In the genomic region with DNA sequence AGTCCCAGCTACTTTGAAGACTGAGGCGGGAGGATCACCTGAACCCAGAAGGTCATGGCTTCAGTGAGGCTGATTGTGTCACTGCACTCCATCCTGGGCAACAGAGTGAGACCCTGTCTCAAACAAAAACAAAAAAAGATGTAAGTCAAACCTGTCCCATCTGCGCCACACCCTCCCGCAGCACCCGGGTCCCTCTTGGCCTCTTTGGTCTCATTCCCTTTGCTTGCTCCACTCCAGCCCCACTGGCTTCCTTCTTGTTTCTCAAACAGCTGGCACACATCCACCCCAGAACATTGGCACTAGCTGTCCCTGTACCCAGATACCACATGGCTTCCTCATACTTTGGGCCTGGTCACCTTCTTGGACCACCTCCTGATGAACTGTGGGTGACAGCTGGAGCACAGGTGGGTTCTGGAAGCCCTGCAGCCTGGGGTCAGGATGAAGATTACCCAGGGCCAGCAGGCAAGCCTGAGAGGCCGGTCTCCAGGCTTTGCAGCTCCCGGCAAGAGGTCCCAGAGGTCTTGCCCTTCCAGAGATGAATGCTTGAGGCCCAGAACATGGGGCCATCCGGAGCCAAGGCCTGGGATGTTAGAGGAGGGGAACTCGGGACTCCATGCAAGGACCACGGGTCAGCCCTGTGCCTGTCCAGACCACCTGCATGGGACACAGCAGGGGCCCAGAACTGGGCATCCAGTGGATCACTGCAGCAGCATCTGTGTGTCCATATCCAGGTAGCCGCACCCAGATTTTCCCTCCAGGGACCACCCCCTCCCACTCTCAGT, we compare ENCODE assay signal across 22 cellular contexts. TPM values are rescaled to one million over a fixed set of nuclear protein-coding genes. Genes with fewer than 3 reads are reported as not detected.
DNase-seq lines count a peak whose midpoint lies in the region; ATAC-seq, FAIRE-seq and TF ChIP-seq lines count a peak whose summit lies in the region.
"Had no signal": no experiment of that assay in that cellular context is flagged by ENCODE, and none has a peak within 500 bp of the region (broad histone marks: within the 10 kb centered on the region; RNA-seq: fewer than 3 reads in every experiment).

No MANE protein-coding gene starts in this region.

- FAIRE-seq in HepG2 (lab: Jason Lieb, UNC) = no peak
- FAIRE-seq: G401.6, GM12892, RCC 7860 had no signal

- ATAC-seq in HepG2 = no peak

- CTCF ChIA-PET in PC-9 (lab: Charles Lee) (interaction anchor here (0.6 kb wide), 1 partner anchor 439 kb away, joined by 3 read pairs; no protein-coding TSS in a partner anchor), HepG2 (lab: Yijun Ruan, JAX; ENCODE audit: low intra/inter-chr PET ratio, low total read pairs) (no interaction called here), mammary epithelial cell (lab: Charles Lee; ENCODE audit: low non-redundant PET) (no interaction called here)

- dilution Hi-C loops in mammary epithelial cell (cut with HindIII; ENCODE audit: low sequenced_read_pairs) = no loop called here

- in situ Hi-C loops in HepG2 (cut with HindIII; ENCODE audit: extremely low pct_ligation_motif_present, low pct_unique_long_range_greater_than_20kb) (no loop called here), mammary epithelial cell (cut with MboI; ENCODE audit: low sequenced_read_pairs in 2 of 2) (no loop called here)

- H3K36me3 ChIP-seq in PC-9 (ENCODE audit: low read depth) (0 out of 2 replicates have a peak, but pooled peaks cover 3% of the 10 kb centered on the region), HepG2 (replicated peaks in 1 of 2; ENCODE audit: control insufficient read depth in 1 of 2, insufficient read depth in 2 of 2, low read length in 2 of 2) (0 out of 5 replicates have a peak, but pooled peaks cover 0 to 1% of the 10 kb centered on the region in 2 experiments), testis (ENCODE audit: low read depth, missing control alignments) (no peaks in the 10 kb centered on the region), mammary epithelial cell (ENCODE audit: insufficient read depth, low read length) (no peaks in the 10 kb centered on the region)

- BruUV-seq in PC-9 (replicated peaks; lab: Mats Ljungman, UMichigan) (no TSS peak), HepG2 (replicated peaks; lab: Mats Ljungman, UMichigan) (no TSS peak), mammary epithelial cell (replicated peaks; lab: Mats Ljungman, UMichigan) (no TSS peak)

- no peaks in the 10 kb centered on the region for H4K20me1 ChIP-seq in PC-9 (ENCODE audit: insufficient read depth)
- H4K20me1 ChIP-seq in HepG2 (ENCODE audit: insufficient read depth, low read length) = no peaks in the 10 kb centered on the region
- H4K20me1 ChIP-seq in mammary epithelial cell (ENCODE audit: insufficient read depth, low read length) = no peaks in the 10 kb centered on the region

- intact Hi-C loops in PC-9 (cut with micrococcal nuclease; ENCODE audit: unreplicated experiment) (no loop called here), HepG2 (cut with micrococcal nuclease; ENCODE audit: unreplicated experiment) (no loop called here), testis (cut with DNase I; ENCODE audit: low total_unique reads) (no loop called here), mammary epithelial cell (cut with micrococcal nuclease) (no loop called here)

- H3K9ac ChIP-seq in HepG2 (ENCODE audit: insufficient read depth, low read depth, low read length) (no peak overlapping the region), mammary epithelial cell (ENCODE audit: insufficient read depth, low read length) (no peak overlapping the region)

- H3K9me3 ChIP-seq in PC-9 (ENCODE audit: insufficient read depth, low read depth) (0 out of 2 replicates have a peak, but pooled peaks cover 3% of the 10 kb centered on the region), HepG2 (ENCODE audit: low read length) (no peaks in the 10 kb centered on the region), testis (no peaks in the 10 kb centered on the region), mammary epithelial cell (replicated peaks; ENCODE audit: insufficient read depth, low read length) (no peaks in the 10 kb centered on the region)

- H3K27me3 ChIP-seq in PC-9 (ENCODE audit: insufficient read depth, low read depth) (no peaks in the 10 kb centered on the region), HepG2 (ENCODE audit: control insufficient read depth in 1 of 2, insufficient read depth in 2 of 2, low read length in 2 of 2) (no peaks in the 10 kb centered on the region), testis (no peaks in the 10 kb centered on the region), mammary epithelial cell (ENCODE audit: insufficient read depth, low read length) (no peaks in the 10 kb centered on the region)

- H3K9me2 ChIP-seq in PC-9 (ENCODE audit: insufficient read depth) = no peaks in the 10 kb centered on the region

- TF ChIP-seq CTCF in PC-9 (conservative IDR thresholded peaks at IDR 0.05) (no peak), HepG2 (CRISPR knock-in tag; IDR thresholded peaks at IDR 0.05) (no peak), testis (IDR thresholded peaks at IDR 0.05) (no peak), mammary epithelial cell (conservative IDR thresholded peaks at IDR 0.05 in 1 of 2, IDR thresholded peaks at IDR 0.05 in 1 of 2; ENCODE audit: extremely low read depth in 1 of 2, insufficient read depth in 1 of 2, low read depth in 1 of 2, low read length in 2 of 2) (no peak)

- peaks cover 7% of the 10 kb centered on the region; the same call in 1 of the 2 replicates for H3F3A ChIP-seq in PC-9 (ENCODE audit: insufficient read depth, low read depth)

- TF ChIP-seq POLR2A in HepG2 (IDR thresholded peaks at IDR 0.05; ENCODE audit: insufficient read depth in 1 of 2, low read depth in 2 of 2, low read length in 2 of 2) (no peak), testis (IDR thresholded peaks at IDR 0.05) (no peak)

- H3K4me1 ChIP-seq in PC-9 (replicated peaks; ENCODE audit: insufficient read depth) = peaks cover 19% of the 10 kb centered on the region
- H3K4me1 ChIP-seq in HepG2 (ENCODE audit: insufficient read depth, low read length) = no peaks in the 10 kb centered on the region
- no peaks in the 10 kb centered on the region for H3K4me1 ChIP-seq in testis
- peaks cover 5% of the 10 kb centered on the region for H3K4me1 ChIP-seq in mammary epithelial cell (ENCODE audit: insufficient read depth, low read length)

- DNase-seq in D341Med (ENCODE audit: low spot score) = peak; percentile 19
- DNase-seq in PC-9 = no peak
- DNase-seq in HepG2 (ENCODE audit: low spot score) = no peak
- peak; percentile 8 for DNase-seq in testis
- no peak for DNase-seq in mammary epithelial cell
- DNase-seq in putamen (ENCODE audit: low spot score) = no peak
- DNase-seq in NCI-H1436 treated with DMSO at 0.1 percent for 48 hours (lab: John Stamatoyannopoulos, UW) = no peak
- DNase-seq: CD4-positive, CD25-positive, alpha-beta regulatory T cell; DMS153; IMR-90; NCI-H1105; NCI-H2029 treated with DMSO at 0.1 percent for 48 hours; NCI-H524 treated with DMSO at 0.1 percent for 48 hours; Right ventricle myocardium superior had no signal

- H2AFZ ChIP-seq in PC-9 = no peak overlapping the region
- no peak overlapping the region for H2AFZ ChIP-seq in HepG2 (ENCODE audit: low read length)
- H2AFZ ChIP-seq in mammary epithelial cell (ENCODE audit: low read depth, low read length) = no peak overlapping the region
- H2AFZ ChIP-seq: GM23338 had no signal

- TF ChIP-seq RAD21 in HepG2 (CRISPR knock-in tag; IDR thresholded peaks at IDR 0.05) = no peak

- TF ChIP-seq EP300 in HepG2 (IDR thresholded peaks at IDR 0.05; ENCODE audit: low read depth in 2 of 2, low read length in 2 of 2) (no peak), HepG2 (CRISPR knock-in tag; IDR thresholded peaks at IDR 0.05; ENCODE audit: borderline replicate concordance) (no peak)

- H3K27ac ChIP-seq in PC-9 (peak overlapping the region; percentile 48; the same call in 1 of the 2 replicates), HepG2 (ENCODE audit: extremely low read length, insufficient read depth, low read length) (no peak overlapping the region), testis (no peak overlapping the region), mammary epithelial cell (ENCODE audit: insufficient read depth, low read depth, low read length) (no peak overlapping the region)

- WGBS in HepG2 (ENCODE audit: low lambda C conversion rate) = 86% methylated on average over 7 of the region's 10 CpGs
- WGBS in testis, 2 donors = 87 to 95% methylated on average over 4 to 10 of the region's 10 CpGs
- 91% methylated on average over 9 of the region's 10 CpGs for WGBS in mammary epithelial cell (ENCODE audit: low coverage, missing lambda C conversion rate)

- no peak overlapping the region for H3K4me3 ChIP-seq in PC-9
- H3K4me3 ChIP-seq in HepG2 (replicated peaks in 1 of 3; ENCODE audit: insufficient read depth in 1 of 3, low read depth in 2 of 3, low read length in 3 of 3) = no peak overlapping the region
- H3K4me3 ChIP-seq in testis = no peak overlapping the region
- H3K4me3 ChIP-seq in mammary epithelial cell (replicated peaks in 1 of 3; ENCODE audit: insufficient read depth in 1 of 3, low read depth in 2 of 3, low read length in 3 of 3) = no peak overlapping the region
- H3K4me3 ChIP-seq: GM23338 had no signal

- POLR2A ChIA-PET in PC-9 (lab: Charles Lee; ENCODE audit: unreplicated experiment) = no interaction called here
- POLR2A ChIA-PET in HepG2 (lab: Yijun Ruan, JAX) = no interaction called here

- no peaks in the 10 kb centered on the region for H3K79me2 ChIP-seq in PC-9 (ENCODE audit: low read depth)
- H3K79me2 ChIP-seq in HepG2 (ENCODE audit: insufficient read depth, low read length) = no peaks in the 10 kb centered on the region
- no peaks in the 10 kb centered on the region for H3K79me2 ChIP-seq in mammary epithelial cell (ENCODE audit: insufficient read depth, low read length)

- H3K4me2 ChIP-seq in PC-9 (no peak overlapping the region), HepG2 (ENCODE audit: low read depth, low read length) (no peak overlapping the region), mammary epithelial cell (ENCODE audit: insufficient read depth, low read depth, low read length) (no peak overlapping the region)
- H3K4me2 ChIP-seq: GM23338 had no signal

RNA-seq across cellular contexts. Expression of gene GATA2, which starts 10.9 kb away (rescaled TPM):
- 29.0 and 36.9 TPM in 2 replicates for total RNA-seq in PC-9 (2021)
- total RNA-seq in HepG2 (2016; rRNA removed; fragmentation: Illumina TruSeq; extraction: Trizol) = 4.7 and 6.2 TPM in 2 replicates
- 1.6 and 1.7 TPM in 2 replicates for total RNA-seq in HepG2 (2016; cell fraction: cytosol; rRNA removed; fragmentation: Illumina TruSeq; extraction: Trizol; ENCODE audit: low read depth)
- 3.4 and 6.3 TPM in 2 replicates for total RNA-seq in HepG2 (2016; cell fraction: insoluble cytoplasmic fraction; rRNA removed; fragmentation: Illumina TruSeq; extraction: Trizol)
- total RNA-seq in HepG2 (2016; cell fraction: membrane; rRNA removed; fragmentation: Illumina TruSeq; extraction: Trizol) = 4.7 and 5.3 TPM in 2 replicates
- total RNA-seq in HepG2 (2016; cell fraction: nucleus; rRNA removed; fragmentation: Illumina TruSeq; extraction: Trizol) = 5.3 and 7.2 TPM in 2 replicates
- polyA plus RNA-seq in HepG2 (2011; rRNA removed) = 3.4 and 3.5 TPM in 2 replicates
- polyA plus RNA-seq in HepG2 (2011; cell fraction: cytosol; rRNA removed) = 2.0 and 3.5 TPM in 2 replicates
- polyA plus RNA-seq in HepG2 (2011; cell fraction: nucleus; rRNA removed) = 9.7 and 17.3 TPM in 2 replicates
- polyA plus RNA-seq in HepG2 (2012) = 2.2 and 2.3 TPM in 2 replicates
- 1.4 and 2.2 TPM in 2 replicates for polyA plus RNA-seq in HepG2 (2016; cell fraction: cytosol; fragmentation: Illumina TruSeq; extraction: Trizol; ENCODE audit: low read depth)
- 9.5 and 11.1 TPM in 2 replicates for polyA plus RNA-seq in HepG2 (2016; cell fraction: insoluble cytoplasmic fraction; fragmentation: Illumina TruSeq; extraction: Trizol; ENCODE audit: low read depth)
- 4.3 and 4.5 TPM in 2 replicates for polyA plus RNA-seq in HepG2 (2016; cell fraction: membrane; fragmentation: Illumina TruSeq; extraction: Trizol; ENCODE audit: low read depth)
- 16.4 and 19.9 TPM in 2 replicates for polyA plus RNA-seq in HepG2 (2016; cell fraction: nucleus; fragmentation: Illumina TruSeq; extraction: Trizol; ENCODE audit: insufficient read depth, low read depth)
- 4.7 and 24.9 TPM in 2 replicates for polyA minus RNA-seq in HepG2 (2011; rRNA and poly(A)+ RNA removed; ENCODE audit: low replicate concordance)
- 3.4 and 3.9 TPM in 2 replicates for polyA minus RNA-seq in HepG2 (2011; cell fraction: cytosol; rRNA and poly(A)+ RNA removed)
- 1.2 and 5.0 TPM in 2 replicates for polyA minus RNA-seq in HepG2 (2011; cell fraction: nucleus; rRNA and poly(A)+ RNA removed)
- total RNA-seq in testis = 10 to 100 TPM; 11.9 to 13.5 TPM
- polyA plus RNA-seq in testis (ENCODE audit: insufficient read depth, low read depth, low replicate concordance) = 6.6 TPM
- total RNA-seq in mammary epithelial cell = not detected
- 0.10 TPM for polyA plus RNA-seq in mammary epithelial cell
- polyA minus RNA-seq in mammary epithelial cell = not detected
- total RNA-seq: OCI-LY7 had no signal
- polyA plus RNA-seq: CD4-positive, CD25-positive, alpha-beta regulatory T cell had no signal

RNA-seq across cellular contexts. Expression of gene DNAJB8, which starts 37.3 kb away (rescaled TPM):
- total RNA-seq in PC-9 (2021) (not detected in 2 replicates), HepG2 (2016; rRNA removed; fragmentation: Illumina TruSeq; extraction: Trizol) (not detected in 2 replicates), testis (10 to 100 TPM; 18.3 to 46.0 TPM), mammary epithelial cell (not detected)
- total RNA-seq in HepG2 (2016; cell fraction: cytosol; rRNA removed; fragmentation: Illumina TruSeq; extraction: Trizol; ENCODE audit: low read depth) = not detected in 2 replicates
- total RNA-seq in HepG2 (2016; cell fraction: insoluble cytoplasmic fraction; rRNA removed; fragmentation: Illumina TruSeq; extraction: Trizol) = not detected in 2 replicates
- total RNA-seq in HepG2 (2016; cell fraction: membrane; rRNA removed; fragmentation: Illumina TruSeq; extraction: Trizol) = not detected in 2 replicates
- not detected in 2 replicates for total RNA-seq in HepG2 (2016; cell fraction: nucleus; rRNA removed; fragmentation: Illumina TruSeq; extraction: Trizol)
- polyA plus RNA-seq in HepG2 (2011; rRNA removed) (not detected in 2 replicates), testis (ENCODE audit: insufficient read depth, low read depth, low replicate concordance) (75.0 TPM), mammary epithelial cell (not detected)
- polyA plus RNA-seq in HepG2 (2011; cell fraction: cytosol; rRNA removed) = not detected in 2 replicates
- not detected in 2 replicates for polyA plus RNA-seq in HepG2 (2011; cell fraction: nucleus; rRNA removed)
- not detected in 2 replicates for polyA plus RNA-seq in HepG2 (2012)
- polyA plus RNA-seq in HepG2 (2016; cell fraction: cytosol; fragmentation: Illumina TruSeq; extraction: Trizol; ENCODE audit: low read depth) = not detected in 2 replicates
- polyA plus RNA-seq in HepG2 (2016; cell fraction: insoluble cytoplasmic fraction; fragmentation: Illumina TruSeq; extraction: Trizol; ENCODE audit: low read depth) = not detected in 2 replicates
- polyA plus RNA-seq in HepG2 (2016; cell fraction: membrane; fragmentation: Illumina TruSeq; extraction: Trizol; ENCODE audit: low read depth) = not detected in 2 replicates
- not detected in 2 replicates for polyA plus RNA-seq in HepG2 (2016; cell fraction: nucleus; fragmentation: Illumina TruSeq; extraction: Trizol; ENCODE audit: insufficient read depth, low read depth)
- polyA minus RNA-seq in HepG2 (2011; rRNA and poly(A)+ RNA removed; ENCODE audit: low replicate concordance) = not detected in 2 replicates
- polyA minus RNA-seq in HepG2 (2011; cell fraction: cytosol; rRNA and poly(A)+ RNA removed) = not detected in 2 replicates
- not detected in 2 replicates for polyA minus RNA-seq in HepG2 (2011; cell fraction: nucleus; rRNA and poly(A)+ RNA removed)
- not detected for polyA minus RNA-seq in mammary epithelial cell
- total RNA-seq: CD4-positive, CD25-positive, alpha-beta regulatory T cell; Daoy; GM23338; IMR-90; OCI-LY7; Right ventricle myocardium superior; SK-MEL-5 had no signal
- polyA plus RNA-seq: BJ; CD4-positive, CD25-positive, alpha-beta regulatory T cell; GM23338; IMR-90 had no signal

Comparison
In these comparisons a context has a peak if more than half of its experiments do, and no peak if none do; other contexts are left out.
1. DNase-seq: peak in D341Med (single experiment) and testis (single experiment); none in PC-9 (0 of 2), HepG2 (single experiment), mammary epithelial cell (single experiment), putamen (single experiment) and NCI-H1436 treated with DMSO at 0.1 percent for 48 hours (single experiment).
2. RNA of gene DNAJB8, which starts 37.3 kb away (total RNA-seq): 18.3 to 46.0 TPM in testis; not detected in PC-9, not detected in HepG2 and not detected in mammary epithelial cell; every median in the first group is over 10 times any median in the second.